In the genomic region with DNA sequence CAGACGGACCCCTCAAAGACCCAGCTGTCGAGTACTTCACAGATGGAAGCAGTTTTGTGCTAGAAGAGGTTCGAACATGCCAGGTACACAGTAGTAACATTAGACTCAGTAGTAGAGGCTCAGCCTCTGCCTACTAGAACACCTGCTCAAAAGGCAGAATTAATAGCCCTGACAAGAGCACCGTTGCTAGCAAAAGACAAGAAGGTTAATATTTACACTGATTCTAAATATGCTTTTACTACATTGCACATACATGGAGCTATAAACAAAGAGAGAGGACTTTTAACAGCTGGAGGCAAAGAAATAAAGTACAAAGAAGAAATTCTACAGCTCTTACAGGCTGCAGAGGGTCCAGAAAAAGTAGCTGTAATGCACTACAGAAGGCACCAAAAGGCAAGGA, we compare ENCODE assay signal across 21 cellular contexts. TPM values are rescaled to one million over a fixed set of nuclear protein-coding genes. Genes with fewer than 3 reads are reported as not detected.
DNase-seq lines count a peak whose midpoint lies in the region; ATAC-seq lines count a peak whose summit lies in the region.
"Had no signal": no experiment of that assay in that cellular context is flagged by ENCODE, and none has a peak within 500 bp of the region (broad histone marks: within the 10 kb centered on the region; RNA-seq: fewer than 3 reads in every experiment).

No MANE protein-coding gene starts in this region.

- no peaks in the 10 kb centered on the region for H3K9me3 ChIP-seq in HAP-1

- no peaks in the 10 kb centered on the region for H3K36me3 ChIP-seq in HAP-1 (replicated peaks)

- no peaks in the 10 kb centered on the region for H3K27me3 ChIP-seq in HAP-1 (ENCODE audit: low read depth)

- no peak overlapping the region for H3K4me3 ChIP-seq in HAP-1
- H3K4me3 ChIP-seq: GM23248, PC-9 had no signal

- DNase-seq in COLO668 (lab: John Stamatoyannopoulos, UW; ENCODE audit: unreplicated experiment) (peak; percentile 64), DMS79 (lab: John Stamatoyannopoulos, UW) (peak; percentile 57), NCI-H774 (lab: John Stamatoyannopoulos, UW) (peak; percentile 17), left colon (no peak), HAP-1 (ENCODE audit: low spot score in 2 of 2) (no peak), NCI-H69 (lab: John Stamatoyannopoulos, UW) (no peak)
- DNase-seq: ACHN; C1 segment of cervical spinal cord; CD8-positive, alpha-beta memory T cell; GDM1; GM23248; HCEC 1CT; NCI-H2081; NCI-H226; NCI-H82; PC-9 had no signal

- in situ Hi-C loops in HAP-1 (cut with MboI; ENCODE audit: low sequenced_read_pairs) = no loop called here

- intact Hi-C loops in left colon (cut with DNase I, micrococcal nuclease) = no loop called here

- H3K4me1 ChIP-seq in HAP-1 = no peaks in the 10 kb centered on the region

- ATAC-seq in left colon (peak; percentile 60), GM21786 (IDR thresholded peaks at IDR 0.05; ENCODE audit: unreplicated experiment) (no peak)

RNA-seq across cellular contexts. Expression of a gene that starts 13.6 kb away (rescaled TPM):
- 10 to 100 TPM; 16.8 to 35.7 TPM for total RNA-seq in left colon
- total RNA-seq: CD8-positive, alpha-beta memory T cell; Daoy; GM23248; HT1080; MCF 10A; T-helper 1 cell treated with Interleukin-12 subunit alpha and Interleukin-12 subunit beta and Interleukin-4 antibody, amounts not matched to agents 30 ng/mL and 1 ng/mL, for 36 hours had no signal

Comparison
In these comparisons a context has a peak if more than half of its experiments do, and no peak if none do; other contexts are left out.
1. DNase-seq: peak in COLO668 (single experiment), DMS79 (single experiment) and NCI-H774 (single experiment); none in left colon (0 of 2), HAP-1 (0 of 2) and NCI-H69 (single experiment).